ENCODE assay signal across 17 cellular contexts in the genomic region with DNA sequence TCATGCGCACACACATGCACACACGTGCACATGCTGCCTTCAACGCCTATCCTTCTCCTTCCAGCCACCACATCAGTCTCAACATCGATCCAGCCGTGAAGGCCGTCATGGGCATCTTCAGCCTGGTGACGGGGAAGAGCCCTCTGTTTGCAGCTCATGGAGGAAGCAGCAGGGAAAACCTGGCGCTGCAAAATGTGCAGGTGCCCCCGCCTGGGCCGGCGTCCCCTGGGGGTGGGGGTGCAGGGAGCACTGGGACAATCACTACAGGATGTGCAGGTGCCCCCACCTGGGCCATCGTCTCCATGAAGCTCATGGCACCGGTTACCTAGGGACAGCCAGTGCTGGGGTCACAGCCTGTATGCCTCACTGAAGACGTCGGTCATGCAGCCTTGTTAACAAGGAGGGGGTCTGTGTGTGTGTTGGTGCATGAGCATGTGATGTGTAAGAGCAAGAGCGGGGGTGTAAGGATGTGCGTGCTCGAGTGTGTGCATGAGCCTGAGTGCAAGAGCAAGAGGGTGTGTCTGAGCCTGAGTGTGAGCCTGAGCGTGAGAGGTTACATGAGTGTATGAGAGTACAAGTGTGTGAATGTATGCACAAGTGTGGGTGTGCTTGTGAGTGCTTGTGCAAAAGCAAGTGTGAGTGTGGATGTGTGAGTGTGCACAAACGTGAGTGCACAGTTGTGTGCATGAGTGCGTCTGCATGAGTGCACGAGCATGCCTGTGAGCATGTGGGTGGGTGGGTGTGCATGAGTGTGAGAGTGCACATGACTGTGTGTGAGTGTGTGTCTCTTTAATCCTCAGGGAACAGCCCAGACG. TPM values are rescaled to one million over a fixed set of nuclear protein-coding genes. Genes with fewer than 3 reads are reported as not detected.
DNase-seq lines count a peak whose midpoint lies in the region; ATAC-seq and TF ChIP-seq lines count a peak whose summit lies in the region.
"Had no signal": no experiment of that assay in that cellular context is flagged by ENCODE, and none has a peak within 500 bp of the region (broad histone marks: within the 10 kb centered on the region; RNA-seq: fewer than 3 reads in every experiment).

No MANE protein-coding gene starts in this region.

- ATAC-seq in RWPE2 (ENCODE audit: low read depth) (no peak), mucosa of descending colon (peak; percentile 15), HG03571 (IDR thresholded peaks at IDR 0.05; ENCODE audit: unreplicated experiment) (no peak)

- peak; percentile 57 for DNase-seq in activated effector memory CD4-positive, alpha-beta T cell treated with anti-CD3 and anti-CD28 coated beads, Interleukin-2, amount 50 U/mL, for 16 hours
- DNase-seq in activated effector memory CD4-positive, alpha-beta T cell treated with Interleukin-2 at 50 U/mL for 16 hours, result no peak
- DNase-seq in RWPE2 (ENCODE audit: low spot score) (peak; percentile 34), mucosa of descending colon (no peak), suprapubic skin (ENCODE audit: low spot score in 2 of 2) (peak; percentile 36 to 63), NOMO-1 treated with dmso at 0.1 percent for 144 hours (lab: John Stamatoyannopoulos, UW; ENCODE audit: unreplicated experiment) (no peak), Kasumi-1 (lab: John Stamatoyannopoulos, UW) (no peak)
- DNase-seq: DMS79, NCI-H187 treated with DMSO at 0.1 percent for 48 hours, NCI-H2171, NCI-H446, PC-9 had no signal

- no peak for TF ChIP-seq EP300 in suprapubic skin (IDR thresholded peaks at IDR 0.05)

- intact Hi-C loops in mucosa of descending colon (cut with DNase I, micrococcal nuclease), result no loop called here

- no peak for TF ChIP-seq POLR2A in suprapubic skin (IDR thresholded peaks at IDR 0.05)

- no peaks in the 10 kb centered on the region for H3K9me3 ChIP-seq in RWPE2 (ENCODE audit: severe bottlenecking)
- no peaks in the 10 kb centered on the region for H3K9me3 ChIP-seq in mucosa of descending colon
- H3K9me3 ChIP-seq in suprapubic skin, result no peaks in the 10 kb centered on the region
- H3K9me3 ChIP-seq: BLaER1, HAP-1 had no signal

- H3K27me3 ChIP-seq in RWPE2 (ENCODE audit: insufficient read depth, poor library complexity, severe bottlenecking) (no peaks in the 10 kb centered on the region), suprapubic skin (no peaks in the 10 kb centered on the region)
- H3K27me3 ChIP-seq: BLaER1 had no signal

- TF ChIP-seq CTCF in RWPE2 (IDR thresholded peaks at IDR 0.05; ENCODE audit: poor library complexity, severe bottlenecking), result no peak
- TF ChIP-seq CTCF in mucosa of descending colon (IDR thresholded peaks at IDR 0.05), result no peak
- no peak for TF ChIP-seq CTCF in suprapubic skin (IDR thresholded peaks at IDR 0.05)

- H3K4me3 ChIP-seq in RWPE2 (ENCODE audit: severe bottlenecking), result no peak overlapping the region
- no peak overlapping the region for H3K4me3 ChIP-seq in mucosa of descending colon
- H3K4me3 ChIP-seq in suprapubic skin, result no peak overlapping the region
- H3K4me3 ChIP-seq: BLaER1, HAP-1, PC-9 had no signal

- H3K27ac ChIP-seq in RWPE2 (ENCODE audit: poor library complexity, severe bottlenecking) (no peak overlapping the region), suprapubic skin (no peak overlapping the region)
- H3K27ac ChIP-seq: BLaER1, PC-9 had no signal

- peaks cover 9% of the 10 kb centered on the region; the same call in 1 of the 2 replicates for H3K36me3 ChIP-seq in RWPE2 (ENCODE audit: low read depth)
- peaks cover 11% of the 10 kb centered on the region for H3K36me3 ChIP-seq in mucosa of descending colon (ENCODE audit: low read depth)
- peaks cover 83% of the 10 kb centered on the region for H3K36me3 ChIP-seq in suprapubic skin

- H3K4me1 ChIP-seq in RWPE2 (ENCODE audit: insufficient read depth, poor library complexity, severe bottlenecking), result no peaks in the 10 kb centered on the region
- H3K4me1 ChIP-seq in mucosa of descending colon (ENCODE audit: low read depth), result no peaks in the 10 kb centered on the region
- H3K4me1 ChIP-seq in suprapubic skin, result peaks cover 15% of the 10 kb centered on the region
- H3K4me1 ChIP-seq: HAP-1 had no signal

- 94% methylated on average over 23 of the region's 23 CpGs for WGBS in suprapubic skin

RNA-seq across cellular contexts. Expression of a gene that starts 31.5 kb away (rescaled TPM):
- total RNA-seq in mucosa of descending colon (100 to 1,000 TPM; 112 to 210 (median 141) TPM), suprapubic skin (100 to 1,000 TPM in 1 of 4 donors, 10 to 100 TPM in 3; 51.5 to 120 (median 61.3) TPM)

RNA-seq across cellular contexts. Expression of a gene that starts 36.3 kb away (rescaled TPM):
- 10 to 100 TPM; 26.5 to 68.6 (median 62.3) TPM for total RNA-seq in mucosa of descending colon
- total RNA-seq in suprapubic skin, result 100 to 1,000 TPM in 1 of 4 donors, 10 to 100 TPM in 3; 41.8 to 140 (median 76.7) TPM

RNA-seq across cellular contexts. Expression of a gene that starts 42.6 kb away (rescaled TPM):
- total RNA-seq in mucosa of descending colon, result under 1 TPM in 2 of 3 donors, not detected in 1; 0.27 to 0.75 TPM
- total RNA-seq in suprapubic skin, result 1 to 10 TPM in 2 of 4 donors, under 1 TPM in 1, not detected in 1; 0.42 to 3.0 (median 1.0) TPM
- total RNA-seq: CD8-positive, alpha-beta memory T cell; HT1080; PC-9 had no signal

RNA-seq across cellular contexts. Expression of a gene that starts 53.4 kb away (rescaled TPM):
- total RNA-seq in mucosa of descending colon (1 to 10 TPM in 1 of 3 donors, under 1 TPM in 1, not detected in 1; 0.35 to 1.1 TPM), suprapubic skin (1 to 10 TPM in 3 of 4 donors, not detected in 1; 3.8 to 8.9 (median 5.3) TPM)
- total RNA-seq: CD8-positive, alpha-beta memory T cell; HT1080; PC-9 had no signal

Comparison
In these comparisons a context has a peak if more than half of its experiments do, and no peak if none do; other contexts are left out.
1. DNase-seq: peak in activated effector memory CD4-positive, alpha-beta T cell treated with anti-CD3 and anti-CD28 coated beads, Interleukin-2, amount 50 U/mL, for 16 hours (single experiment), RWPE2 (single experiment) and suprapubic skin (2 of 2); none in activated effector memory CD4-positive, alpha-beta T cell treated with Interleukin-2 at 50 U/mL for 16 hours (single experiment), mucosa of descending colon (0 of 3), NOMO-1 treated with dmso at 0.1 percent for 144 hours (single experiment) and Kasumi-1 (0 of 2).